In genomic region chr4:1476140-1476513, GRCh38 we compare ENCODE assay signal across 24 cellular contexts.
DNase-seq lines count a peak whose midpoint lies in the region; ATAC-seq, FAIRE-seq and TF ChIP-seq lines count a peak whose summit lies in the region.
"Had no signal": no experiment of that assay in that cellular context is flagged by ENCODE, and none has a peak within 500 bp of the region (broad histone marks: within the 10 kb centered on the region; RNA-seq: fewer than 3 reads in every experiment).

No MANE protein-coding gene starts in this region.

- H3K23me2 ChIP-seq in H1 (ENCODE audit: low read depth, low read length), result peaks cover 13% of the 10 kb centered on the region; the same call in 1 of the 2 replicates

- H4K8ac ChIP-seq in H1 (ENCODE audit: extremely low read depth, insufficient read depth, low read length), result no peak overlapping the region

- peak overlapping the region; percentile 82 for H3K56ac ChIP-seq in H1 (replicated peaks; ENCODE audit: insufficient read length, low read depth, low read length)

- DNase-seq in activated effector memory CD4-positive, alpha-beta T cell treated with anti-CD3 and anti-CD28 coated beads, Interleukin-2, amount 50 U/mL, for 16 hours, result peak; percentile 10
- DNase-seq in activated effector memory CD4-positive, alpha-beta T cell treated with Interleukin-2 at 50 U/mL for 16 hours, result no peak
- DNase-seq in H1 (ENCODE audit: low read depth in 1 of 2, low spot score in 2 of 2) (no peak), sciatic nerve (ENCODE audit: low spot score) (peak; percentile 13), RPMI8226 (no peak), NCI-H748 treated with DMSO at 0.1 percent for 48 hours (lab: John Stamatoyannopoulos, UW) (no peak)
- no peak for DNase-seq in activated naive CD8-positive, alpha-beta T cell treated with anti-CD3 and anti-CD28 coated beads for 36 hours
- DNase-seq: AML-193; Caco-2; Calu3; CD4-positive, alpha-beta T cell; CD8-positive, alpha-beta T cell; DMS79 treated with DMSO at 0.1 percent for 48 hours; GF-D8 had no signal

- no peak overlapping the region for H2AK5ac ChIP-seq in H1 (ENCODE audit: low read depth, low read length)

- H3K4me1 Mint-ChIP-seq in activated naive CD8-positive, alpha-beta T cell treated with anti-CD3 and anti-CD28 coated beads for 36 hours, result no peaks in the 10 kb centered on the region
- H3K4me1 Mint-ChIP-seq: B cell had no signal

- H2BK12ac ChIP-seq in H1 (ENCODE audit: low read depth, low read length), result no peak overlapping the region

- H3K36me3 Mint-ChIP-seq in activated naive CD8-positive, alpha-beta T cell treated with anti-CD3 and anti-CD28 coated beads for 36 hours, result no peaks in the 10 kb centered on the region
- H3K36me3 Mint-ChIP-seq: CD8-positive, alpha-beta T cell had no signal

- intact Hi-C loops in sciatic nerve (cut with DNase I), result no loop called here

- TF ChIP-seq RAD21 in H1 (IDR thresholded peaks at IDR 0.05 in 1 of 2, conservative IDR thresholded peaks at IDR 0.05 in 1 of 2; ENCODE audit: low read depth in 2 of 2, low read length in 2 of 2), result no peak

- H3K27ac ChIP-seq in HEK293 (ENCODE audit: extremely low read depth, low read depth, low read length) (no peak overlapping the region), H1 (ENCODE audit: low read depth, low read length) (no peak overlapping the region)
- H3K27ac ChIP-seq: 22Rv1; A549; BLaER1 treated with 17β-estradiol and CSF1 and Interleukin-3, amounts not matched to agents 10 nM and 100 nM; C4-2B had no signal

- peaks cover 4% of the 10 kb centered on the region for H3K9me3 Mint-ChIP-seq in activated naive CD8-positive, alpha-beta T cell treated with anti-CD3 and anti-CD28 coated beads for 36 hours
- H3K9me3 Mint-ChIP-seq: CD4-positive, alpha-beta T cell had no signal

- H3K27me3 Mint-ChIP-seq in activated naive CD8-positive, alpha-beta T cell treated with anti-CD3 and anti-CD28 coated beads for 36 hours, result peaks cover 6% of the 10 kb centered on the region

- H2BK15ac ChIP-seq in H1 (ENCODE audit: low read length), result no peak overlapping the region

- H3K18ac ChIP-seq in H1 (ENCODE audit: extremely low read depth, low read length), result no peak overlapping the region

- H3K9ac ChIP-seq in H1 (replicated peaks in 1 of 4; ENCODE audit: extremely low read depth in 1 of 4, low read depth in 3 of 4, low read length in 3 of 4), result no peak overlapping the region
- H3K9ac ChIP-seq: BLaER1 treated with 17β-estradiol and CSF1 and Interleukin-3, amounts not matched to agents 10 nM and 100 nM had no signal

- no peaks in the 10 kb centered on the region for H3K9me3 ChIP-seq in HEK293 (ENCODE audit: control insufficient read depth, insufficient read depth, low read depth, low read length)
- H3K9me3 ChIP-seq in H1 (ENCODE audit: insufficient read depth in 2 of 2, low read depth in 1 of 2, low read length in 1 of 2), result peaks cover 0 to 10% of the 10 kb centered on the region in 2 experiments; a peak in 3 of 4 replicates
- H3K9me3 ChIP-seq: A549, Caco-2 had no signal

- no peak overlapping the region for H3K23ac ChIP-seq in H1 (ENCODE audit: insufficient read length)

- no peak overlapping the region for H3K4ac ChIP-seq in H1 (replicated peaks; ENCODE audit: insufficient read length, low read depth, low read length)

- CTCF ChIA-PET in HEK293 (lab: Yijun Ruan, JAX) (no interaction called here), H1 (lab: Charles Lee; ENCODE audit: partially characterized antibody) (no interaction called here)

- no peak overlapping the region for H3K4me3 Mint-ChIP-seq in activated naive CD8-positive, alpha-beta T cell treated with anti-CD3 and anti-CD28 coated beads for 36 hours
- H3K4me3 Mint-ChIP-seq: B cell; CD4-positive, alpha-beta T cell; CD8-positive, alpha-beta T cell had no signal

- TF ChIP-seq CTCF in HEK293 (tag by site-specific recombination; IDR thresholded peaks at IDR 0.05), result no peak
- TF ChIP-seq CTCF in H1 (IDR thresholded peaks at IDR 0.05; ENCODE audit: control extremely low read depth in 1 of 3, insufficient read depth in 1 of 3, low read depth in 1 of 3, low read length in 3 of 3), result no peak

- no peaks in the 10 kb centered on the region for H3K79me1 ChIP-seq in H1 (ENCODE audit: low read depth, low read length)

- no peak for TF ChIP-seq EP300 in H1 (IDR thresholded peaks at IDR 0.05; ENCODE audit: borderline replicate concordance in 1 of 2, low read depth in 2 of 2, low read length in 2 of 2)

- no peak overlapping the region for H2BK120ac ChIP-seq in H1 (replicated peaks; ENCODE audit: low read depth, low read length)

- WGBS in H1 (ENCODE audit: extremely low coverage in 1 of 2, insufficient coverage in 1 of 2, insufficient read length in 1 of 2, insufficient replicate concordance in 2 of 2, low coverage in 1 of 2, low lambda C conversion rate in 2 of 2, missing lambda C conversion rate in 1 of 2), 2 experiments, result 100% methylated on average over 1 of the region's 2 CpGs; no CpG with 5 or more reads in 1 of the 2 experiments

- H3K14ac ChIP-seq in H1 (ENCODE audit: insufficient read length), result no peak overlapping the region

- H2BK5ac ChIP-seq in H1 (ENCODE audit: low read depth, low read length), result no peak overlapping the region

- H3K4me3 ChIP-seq in HEK293 (ENCODE audit: low read depth, low read length) (no peak overlapping the region), H1 (ENCODE audit: extremely low read depth in 1 of 4, insufficient read depth in 2 of 4, low read depth in 3 of 4, low read length in 4 of 4) (no peak overlapping the region)
- H3K4me3 ChIP-seq: A549; BLaER1 treated with 17β-estradiol and CSF1 and Interleukin-3, amounts not matched to agents 10 nM and 100 nM had no signal

- H2BK20ac ChIP-seq in H1 (ENCODE audit: low read length), result no peak overlapping the region

- peaks cover 0 to 1% of the 10 kb centered on the region in 2 experiments for H4K20me1 ChIP-seq in H1 (replicated peaks in 1 of 2; ENCODE audit: control insufficient read depth in 1 of 2, insufficient read depth in 2 of 2, low read length in 2 of 2)
- H4K20me1 ChIP-seq: BLaER1 treated with 17β-estradiol and CSF1 and Interleukin-3, amounts not matched to agents 10 nM and 100 nM had no signal

- FAIRE-seq in H1 (lab: Jason Lieb, UNC), result no peak
- FAIRE-seq: A549, D721Med, G401.6, GM12891, GM19239 had no signal

- H3K27ac Mint-ChIP-seq in activated naive CD8-positive, alpha-beta T cell treated with anti-CD3 and anti-CD28 coated beads for 36 hours, result no peak overlapping the region
- H3K27ac Mint-ChIP-seq: B cell; CD4-positive, alpha-beta T cell; CD8-positive, alpha-beta T cell had no signal

- no peak overlapping the region for H3K4me2 ChIP-seq in H1 (ENCODE audit: insufficient read depth in 1 of 2, low read depth in 2 of 2, low read length in 2 of 2)
- H3K4me2 ChIP-seq: A549; BLaER1 treated with 17β-estradiol and CSF1 and Interleukin-3, amounts not matched to agents 10 nM and 100 nM had no signal

- no peaks in the 10 kb centered on the region; a peak in 1 of 7 replicates for H3K27me3 ChIP-seq in H1 (replicated peaks in 1 of 4; ENCODE audit: control insufficient read depth in 3 of 4, extremely low read depth in 1 of 4, insufficient read depth in 3 of 4, low read length in 3 of 4)

- H3K4me1 ChIP-seq in HEK293 (ENCODE audit: control insufficient read depth, insufficient read depth, low read length), result no peaks in the 10 kb centered on the region
- H3K4me1 ChIP-seq in H1 (replicated peaks in 1 of 4; ENCODE audit: control insufficient read depth in 3 of 4, insufficient read depth in 4 of 4, low read length in 3 of 4), result no peaks in the 10 kb centered on the region
- H3K4me1 ChIP-seq: A549; BLaER1 treated with 17β-estradiol and CSF1 and Interleukin-3, amounts not matched to agents 10 nM and 100 nM; Caco-2 had no signal

- no peak overlapping the region for H4K91ac ChIP-seq in H1 (replicated peaks; ENCODE audit: insufficient read length, low read length)

- no peak overlapping the region for H2AFZ ChIP-seq in H1 (ENCODE audit: low read length)

- H3K79me2 ChIP-seq in H1 (ENCODE audit: control insufficient read depth in 1 of 2, insufficient read depth in 2 of 2, low read length in 2 of 2), result no peaks in the 10 kb centered on the region

- H4K5ac ChIP-seq in H1 (ENCODE audit: insufficient read length, low read depth, low read length), result no peak overlapping the region

- no peaks in the 10 kb centered on the region for H3K36me3 ChIP-seq in HEK293 (ENCODE audit: control insufficient read depth in 2 of 2, insufficient read depth in 1 of 2, low read length in 2 of 2)
- no peaks in the 10 kb centered on the region for H3K36me3 ChIP-seq in H1 (ENCODE audit: control insufficient read depth in 2 of 4, insufficient read depth in 4 of 4, low read length in 3 of 4)
- H3K36me3 ChIP-seq: BLaER1 treated with 17β-estradiol and CSF1 and Interleukin-3, amounts not matched to agents 10 nM and 100 nM had no signal

- no peak for ATAC-seq in sciatic nerve
- ATAC-seq: A549; CD8-positive, alpha-beta T cell had no signal

- no peak for TF ChIP-seq POLR2A in H1 (IDR thresholded peaks at IDR 0.05; ENCODE audit: control extremely low read depth in 1 of 2, low read depth in 2 of 2, low read length in 2 of 2)

- POLR2A ChIA-PET in HEK293 (lab: Yijun Ruan, JAX), result no interaction called here
- POLR2A ChIA-PET in H1 (lab: Charles Lee; ENCODE audit: partially characterized antibody), result no interaction called here

TF ChIP-seq in HEK293, 187 proteins besides CTCF, POLR2A, EP300 and RAD21:
- TF ChIP-seq RBAK (tag by site-specific recombination; IDR thresholded peaks at IDR 0.05) (no peak), EGR2 (tag by site-specific recombination; IDR thresholded peaks at IDR 0.05; ENCODE audit: low read depth) (peak; percentile 73), ZFHX2 (tag by site-specific recombination; conservative IDR thresholded peaks at IDR 0.05) (peak; percentile 78), ZNF366 (tag by site-specific recombination; conservative IDR thresholded peaks at IDR 0.05) (no peak)

TF ChIP-seq in H1, 55 proteins besides CTCF, POLR2A, EP300 and RAD21:
- TF ChIP-seq SIX5 (IDR thresholded peaks at IDR 0.05; ENCODE audit: low read depth, low read length) (no peak), EGR1 (IDR thresholded peaks at IDR 0.05; ENCODE audit: borderline replicate concordance, low read depth, low read length) (no peak), RFX5 (IDR thresholded peaks at IDR 0.05; ENCODE audit: borderline replicate concordance, low read depth, low read length) (no peak), RXRA (IDR thresholded peaks at IDR 0.05; ENCODE audit: insufficient read depth, low read depth, low read length) (no peak), KDM1A (IDR thresholded peaks at IDR 0.05; ENCODE audit: borderline replicate concordance, low read length) (no peak)

Comparison
In these comparisons a context has a peak if more than half of its experiments do, and no peak if none do; other contexts are left out.
1. DNase-seq: peak in activated effector memory CD4-positive, alpha-beta T cell treated with anti-CD3 and anti-CD28 coated beads, Interleukin-2, amount 50 U/mL, for 16 hours (single experiment) and sciatic nerve (single experiment); none in activated effector memory CD4-positive, alpha-beta T cell treated with Interleukin-2 at 50 U/mL for 16 hours (single experiment), H1 (0 of 2), RPMI8226 (single experiment), activated naive CD8-positive, alpha-beta T cell treated with anti-CD3 and anti-CD28 coated beads for 36 hours (single experiment) and NCI-H748 treated with DMSO at 0.1 percent for 48 hours (single experiment).